Comparison of ENCODE assay signal across 29 cellular contexts in the genomic region with DNA sequence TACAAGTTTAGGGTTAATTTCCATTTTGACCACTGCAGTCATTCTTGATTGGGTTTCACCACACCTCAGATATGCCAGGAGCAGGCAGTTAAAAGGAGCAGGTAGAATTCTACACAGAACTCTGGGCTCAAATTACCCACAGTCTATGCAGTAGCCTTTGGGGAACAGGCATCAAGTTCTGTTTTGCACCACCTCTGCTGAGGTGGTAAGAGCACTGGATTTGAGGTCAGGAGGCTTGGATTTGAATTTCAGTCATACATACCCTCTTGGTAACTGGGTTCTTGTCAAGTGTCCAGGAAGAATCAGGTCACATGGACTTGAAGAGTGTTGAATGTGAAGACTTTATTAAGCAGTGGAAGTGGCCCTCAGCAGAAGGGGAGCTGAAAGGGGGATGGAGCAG.
"Had no signal": no experiment of that assay in that cellular context is flagged by ENCODE, and none has a peak within 500 bp of the region (broad histone marks: within the 10 kb centered on the region; RNA-seq: fewer than 3 reads in every experiment).

No MANE protein-coding gene starts in this region.

- H3K36me3 Mint-ChIP-seq: activated naive CD8-positive, alpha-beta T cell treated with anti-CD3 and anti-CD28 coated beads, Interleukin-2, amount 10 ng/mL, durations not matched to agents 7 days and 5 days; neural progenitor cell; type B pancreatic cell had no signal

- FAIRE-seq: TTC549 had no signal

- H3K27ac ChIP-seq: cardiac muscle cell, left ventricle myocardium inferior, neural progenitor cell, vagina, WERI-Rb-1 had no signal

- H3K4me3 ChIP-seq: cardiac muscle cell, left ventricle myocardium inferior, neural progenitor cell, sigmoid colon, smooth muscle cell, thoracic aorta, vagina had no signal

- H3K9me3 ChIP-seq: left ventricle myocardium inferior, sigmoid colon, thoracic aorta, vagina had no signal

- H3K36me3 ChIP-seq: cardiac muscle cell, left ventricle myocardium inferior, neural progenitor cell, sigmoid colon, thoracic aorta, vagina, WERI-Rb-1 had no signal

- H2AFZ ChIP-seq: neural progenitor cell had no signal

- H3K27ac Mint-ChIP-seq: activated CD8-positive, alpha-beta T cell treated with anti-CD3 and anti-CD28 coated beads, Interleukin-2, amount 10 ng/mL, durations not matched to agents 7 days and 5 days; activated naive CD8-positive, alpha-beta T cell treated with anti-CD3 and anti-CD28 coated beads, Interleukin-2, amount 10 ng/mL, durations not matched to agents 7 days and 5 days; activated T-helper 2 cell treated with anti-CD3 and anti-CD28 coated beads, Interferon-gamma antibody, Interleukin-2, Interleukin-4, amounts not matched to agents 10 μg/mL and 5 μg/mL and 100 μg/mL, durations not matched to agents 14 hours and 24 hours and 36 hours; dendritic cell treated with granulocyte-macrophage colony-stimulating factor and Interleukin-4, amounts not matched to agents 40 ng/mL and 50 ng/mL, for 4 days; neural progenitor cell; type B pancreatic cell had no signal

- H3K9me3 Mint-ChIP-seq: activated naive CD8-positive, alpha-beta T cell treated with anti-CD3 and anti-CD28 coated beads, Interleukin-2, amount 10 ng/mL, durations not matched to agents 7 days and 5 days; activated T-helper 2 cell treated with anti-CD3 and anti-CD28 coated beads, Interferon-gamma antibody, Interleukin-2, Interleukin-4, amounts not matched to agents 10 μg/mL and 5 μg/mL and 100 μg/mL, durations not matched to agents 14 hours and 24 hours and 36 hours; dendritic cell treated with granulocyte-macrophage colony-stimulating factor and Interleukin-4, amounts not matched to agents 40 ng/mL and 50 ng/mL, for 4 days; naive thymus-derived CD8-positive, alpha-beta T cell had no signal

- H3K4me3 Mint-ChIP-seq: activated CD8-positive, alpha-beta T cell treated with anti-CD3 and anti-CD28 coated beads, Interleukin-2, amount 10 ng/mL, durations not matched to agents 7 days and 5 days; activated naive CD8-positive, alpha-beta T cell treated with anti-CD3 and anti-CD28 coated beads, Interleukin-2, amount 10 ng/mL, durations not matched to agents 7 days and 5 days; dendritic cell treated with granulocyte-macrophage colony-stimulating factor and Interleukin-4, amounts not matched to agents 40 ng/mL and 50 ng/mL, for 4 days; naive thymus-derived CD8-positive, alpha-beta T cell; neural progenitor cell; type B pancreatic cell had no signal

- H3K4me2 ChIP-seq: neural progenitor cell, smooth muscle cell had no signal

- ATAC-seq: activated CD8-positive, alpha-beta T cell treated with anti-CD3 and anti-CD28 coated beads, Interleukin-2, amount 10 ng/mL, durations not matched to agents 7 days and 5 days; naive thymus-derived CD8-positive, alpha-beta T cell had no signal

- H3K9ac ChIP-seq: neural progenitor cell had no signal

- DNase-seq: activated CD4-positive, alpha-beta T cell treated with anti-CD3 and anti-CD28 coated beads, Interleukin-2, amount 50 U/mL, for 1 hour; activated CD4-positive, CD25-positive, alpha-beta regulatory T cell treated with anti-CD3 and anti-CD28 coated beads, Interleukin-2, amount 50 U/mL, for 72 hours; activated CD8-positive, alpha-beta T cell treated with anti-CD3 and anti-CD28 coated beads, Interleukin-2, amount 10 ng/mL, durations not matched to agents 7 days and 5 days; activated naive CD4-positive, alpha-beta T cell; activated naive CD8-positive, alpha-beta T cell treated with anti-CD3 and anti-CD28 coated beads, Interleukin-2, amount 10 ng/mL, durations not matched to agents 7 days and 5 days; activated T-cell treated with anti-CD3 and anti-CD28 coated beads, Interleukin-2, amount 50 U/mL, for 1 hour; amygdala; effector CD4-positive, alpha-beta T cell; erythroblast; foreskin melanocyte; hippocampal formation; kidney glomerular epithelial cell; left ventricle myocardium inferior; naive thymus-derived CD8-positive, alpha-beta T cell; posterior cingulate gyrus; sigmoid colon; stimulated activated CD4-positive, alpha-beta T cell treated with anti-CD3 and anti-CD28 coated beads, Interleukin-15, amount 100 ng/mL, for 24 hours; stimulated activated CD8-positive, alpha-beta memory T cell treated with anti-CD3 and anti-CD28 coated beads, Interleukin-4, amount 100 ng/mL, for 48 hours; stimulated activated naive CD4-positive, alpha-beta T cell treated with Interleukin-2 at 50 U/mL for 16 hours; WERI-Rb-1 had no signal

- H3K27me3 Mint-ChIP-seq: activated naive CD8-positive, alpha-beta T cell treated with anti-CD3 and anti-CD28 coated beads, Interleukin-2, amount 10 ng/mL, durations not matched to agents 7 days and 5 days; dendritic cell treated with granulocyte-macrophage colony-stimulating factor and Interleukin-4, amounts not matched to agents 40 ng/mL and 50 ng/mL, for 4 days; naive thymus-derived CD8-positive, alpha-beta T cell; type B pancreatic cell had no signal

- H3K27me3 ChIP-seq: cardiac muscle cell, neural progenitor cell, sigmoid colon, vagina had no signal

- H3K4me1 ChIP-seq: left ventricle myocardium inferior, neural progenitor cell, sigmoid colon, vagina had no signal
